In the genomic region with DNA sequence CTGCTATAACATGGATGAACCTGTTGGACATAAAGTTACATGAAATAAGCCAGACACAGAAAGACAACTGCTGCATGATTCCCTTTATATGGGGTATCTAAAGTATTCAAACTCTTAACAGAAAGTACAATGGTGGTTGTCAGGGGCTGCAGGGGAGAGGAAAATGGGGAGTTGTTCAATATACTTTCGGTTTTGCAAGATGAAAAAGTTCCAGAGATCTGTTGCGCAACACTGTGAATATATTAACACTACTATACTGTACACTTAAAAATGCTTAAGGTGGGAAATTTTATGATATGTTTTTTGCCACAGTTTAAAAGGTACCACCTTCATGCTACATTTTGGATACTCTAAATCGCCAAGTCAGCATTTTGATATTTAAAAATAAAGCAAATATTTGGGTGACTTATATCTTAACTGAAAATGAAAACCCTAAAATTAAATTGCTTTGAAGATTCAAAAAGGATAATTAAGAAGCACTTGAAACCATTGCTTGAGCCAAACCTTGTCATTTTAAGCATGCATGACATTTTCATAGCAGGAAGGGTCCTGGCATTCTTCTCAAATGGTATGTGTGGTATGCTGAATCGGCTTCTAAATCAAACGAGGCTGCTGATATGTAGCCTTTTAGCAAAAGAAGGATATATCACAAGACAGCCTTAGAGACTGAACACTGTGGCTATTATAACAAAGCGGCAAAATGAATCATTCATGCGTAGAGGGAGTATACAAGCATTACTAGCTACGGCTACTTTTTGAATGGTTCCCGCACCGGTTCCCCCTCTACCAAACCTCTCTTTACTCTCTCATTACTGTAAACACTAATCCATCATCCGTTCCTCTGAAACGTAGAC, we compare ENCODE assay signal across 8 cellular contexts.
A peak's percentile ranks its signal among the peaks of the same experiment; 100 is the strongest.
DNase-seq lines count a peak whose midpoint lies in the region.

No MANE protein-coding gene starts in this region.

- H2AK5ac ChIP-seq in mesenchymal stem cell (ENCODE audit: low read length, severe bottlenecking): no peak overlapping the region

- peak overlapping the region; percentile 88 for H3K9ac ChIP-seq in mesenchymal stem cell (ENCODE audit: low read length)

- no peak overlapping the region for H3K14ac ChIP-seq in mesenchymal stem cell (ENCODE audit: low read length in 2 of 2)

- H3K27ac ChIP-seq in mesenchymal stem cell (ENCODE audit: low read length, poor library complexity, severe bottlenecking) (peak overlapping the region; percentile 98), caudate nucleus (ENCODE audit: low read depth, low read length) (no peak overlapping the region)

- no peak overlapping the region for H3K4ac ChIP-seq in mesenchymal stem cell (ENCODE audit: low read depth in 1 of 2, low read length in 2 of 2)

- 3% methylated on average over 6 of the region's 12 CpGs for WGBS in mesenchymal stem cell

- no peaks in the 10 kb centered on the region for H3K9me3 ChIP-seq in mesenchymal stem cell (ENCODE audit: control insufficient read depth, low read length)

- no peak overlapping the region for H4K8ac ChIP-seq in mesenchymal stem cell (ENCODE audit: low read length)

- peak; percentile 11 for DNase-seq in AG20443 (ENCODE audit: low spot score)
- DNase-seq in LHCN-M2 (ENCODE audit: low read depth): peak; percentile 63
- peak; percentile 72 for DNase-seq in astrocyte of the hippocampus (ENCODE audit: low read depth, low spot score)
- peak; percentile 75 for DNase-seq in mesenchymal stem cell
- DNase-seq in pons (ENCODE audit: low spot score): no peak
- no peak for DNase-seq in caudate nucleus (lab: John Stamatoyannopoulos, UW)
- no peak for DNase-seq in NK-92 (lab: John Stamatoyannopoulos, UW; ENCODE audit: unreplicated experiment)
- DNase-seq in DMS 273 (lab: John Stamatoyannopoulos, UW; ENCODE audit: unreplicated experiment): no peak

- peaks cover 0 to 3% of the 10 kb centered on the region in 2 experiments for H3K36me3 ChIP-seq in mesenchymal stem cell (ENCODE audit: control insufficient read depth in 1 of 2, insufficient read depth in 2 of 2, low read depth in 1 of 2, low read length in 2 of 2)

- H2BK12ac ChIP-seq in mesenchymal stem cell (ENCODE audit: low read length in 2 of 2): no peak overlapping the region

- peak overlapping the region in 1 of 2 experiments; percentile 72 for H3K4me3 ChIP-seq in mesenchymal stem cell (ENCODE audit: insufficient read depth in 1 of 2, low read depth in 1 of 2, low read length in 2 of 2)

- no peak overlapping the region for H4K91ac ChIP-seq in mesenchymal stem cell (ENCODE audit: low read length)

- peaks cover 0 to 2% of the 10 kb centered on the region in 2 experiments for H3K27me3 ChIP-seq in mesenchymal stem cell (ENCODE audit: control insufficient read depth in 1 of 2, insufficient read depth in 1 of 2, low read length in 2 of 2)

- no peak overlapping the region for H3K18ac ChIP-seq in mesenchymal stem cell (ENCODE audit: low read depth in 1 of 2, low read length in 2 of 2)

- H2BK120ac ChIP-seq in mesenchymal stem cell (ENCODE audit: low read depth, low read length): no peak overlapping the region

- no peaks in the 10 kb centered on the region for H3K79me1 ChIP-seq in mesenchymal stem cell (replicated peaks; ENCODE audit: low read length, poor library complexity, severe bottlenecking)

- no peak overlapping the region for H2BK5ac ChIP-seq in mesenchymal stem cell (ENCODE audit: low read depth, low read length, poor library complexity, severe bottlenecking)

- no peak overlapping the region for H3K4me2 ChIP-seq in mesenchymal stem cell (ENCODE audit: low read length, poor library complexity, severe bottlenecking)

- no peak overlapping the region for H2BK15ac ChIP-seq in mesenchymal stem cell (ENCODE audit: low read depth, poor library complexity, severe bottlenecking)

- no peak overlapping the region for H3K23ac ChIP-seq in mesenchymal stem cell (ENCODE audit: low read length in 2 of 2)

- no peak overlapping the region for H2AFZ ChIP-seq in mesenchymal stem cell (ENCODE audit: low read depth, low read length)

- peaks cover 10% of the 10 kb centered on the region for H3K4me1 ChIP-seq in mesenchymal stem cell (ENCODE audit: control insufficient read depth, insufficient read depth, low read depth, low read length)

Comparison
In these comparisons a context has a peak if more than half of its experiments do, and no peak if none do; other contexts are left out.
1. DNase-seq: peak in AG20443 (single experiment), LHCN-M2 (single experiment), astrocyte of the hippocampus (single experiment) and mesenchymal stem cell (single experiment); none in pons (single experiment), caudate nucleus (0 of 61), NK-92 (single experiment) and DMS 273 (single experiment).